ENCODE assay signal across 27 cellular contexts in the genomic region with DNA sequence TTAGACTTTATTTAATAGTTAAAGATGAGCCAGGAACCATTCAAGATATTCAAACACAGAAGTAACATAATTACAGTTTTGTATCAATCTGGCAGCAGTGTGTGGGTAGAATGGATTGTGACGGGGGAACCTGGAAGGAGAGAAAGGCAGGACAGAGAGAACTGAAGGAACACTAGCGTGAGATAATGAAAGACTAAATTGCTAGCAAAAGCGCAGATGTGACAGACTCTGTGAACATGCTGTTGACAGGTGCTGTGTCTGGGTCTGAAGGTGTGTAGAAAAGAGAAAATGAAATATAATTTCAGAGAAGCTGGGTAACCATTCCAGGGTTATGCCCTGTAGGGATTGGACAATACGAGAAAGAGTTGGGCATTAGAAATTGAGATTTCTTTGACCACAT.
"Had no signal": no experiment of that assay in that cellular context is flagged by ENCODE, and none has a peak within 500 bp of the region (broad histone marks: within the 10 kb centered on the region; RNA-seq: fewer than 3 reads in every experiment).

No MANE protein-coding gene starts in this region.

- H3K4me3 ChIP-seq: stomach, suprapubic skin, thoracic aorta, thyroid gland, tibial artery, tibial nerve, transverse colon, upper lobe of left lung, upper lobe of right lung, uterus, vagina had no signal

- H3K36me3 Mint-ChIP-seq: stimulated activated effector memory CD8-positive, alpha-beta T cell treated with anti-CD3 and anti-CD28 coated beads, Interleukin-12 subunit alpha, Interleukin-12 subunit beta, amount 100 ng/mL, for 72 hours; stimulated activated memory B cell treated with anti-CD40 and anti-IgM and Interleukin-4, amounts not matched to agents 10 μg/mL and 1 μg/mL and 100 μg/mL, for 72 hours; stimulated activated naive B cell treated with anti-CD40 and anti-IgM and Interleukin-4, amounts not matched to agents 10 μg/mL and 1 μg/mL and 100 μg/mL, for 72 hours had no signal

- H3K27me3 Mint-ChIP-seq: stimulated activated naive B cell treated with anti-CD40 and anti-IgM and Interleukin-4, amounts not matched to agents 10 μg/mL and 1 μg/mL and 100 μg/mL, for 72 hours; stimulated activated naive CD8-positive, alpha-beta T cell treated with anti-CD3 and anti-CD28 coated beads, Interleukin-15, amount 100 ng/mL, for 72 hours; stimulated activated naive CD8-positive, alpha-beta T cell treated with anti-CD3 and anti-CD28 coated beads, Interleukin-15, Interleukin-2, amounts not matched to agents 100 ng/mL and 50 ng/mL, for 24 hours; type B pancreatic cell had no signal

- H3K4me1 ChIP-seq: stomach, suprapubic skin, thyroid gland, tibial artery, tibial nerve, transverse colon, upper lobe of left lung, upper lobe of right lung, uterus, vagina had no signal

- H3K9me3 ChIP-seq: stomach, suprapubic skin, thoracic aorta, thyroid gland, tibial artery, tibial nerve, transverse colon, upper lobe of left lung, upper lobe of right lung, uterus, vagina had no signal

- H3K27ac ChIP-seq: stomach, suprapubic skin, thoracic aorta, thyroid gland, tibial artery, tibial nerve, transverse colon, upper lobe of left lung, upper lobe of right lung, uterus, vagina had no signal

- ATAC-seq: stimulated activated effector memory CD8-positive, alpha-beta T cell treated with anti-CD3 and anti-CD28 coated beads, Interleukin-12 subunit alpha, Interleukin-12 subunit beta, amount 100 ng/mL, for 72 hours; stimulated activated memory B cell treated with anti-CD40 and anti-IgM and Interleukin-4, amounts not matched to agents 10 μg/mL and 1 μg/mL and 100 μg/mL, for 72 hours; stimulated activated naive B cell treated with anti-CD40 and anti-IgM and Interleukin-4, amounts not matched to agents 10 μg/mL and 1 μg/mL and 100 μg/mL, for 72 hours; stimulated activated naive CD8-positive, alpha-beta T cell treated with anti-CD3 and anti-CD28 coated beads, Interleukin-15, amount 100 ng/mL, for 72 hours; stimulated activated naive CD8-positive, alpha-beta T cell treated with anti-CD3 and anti-CD28 coated beads, Interleukin-15, Interleukin-2, amounts not matched to agents 100 U/mL and 50 U/mL, for 24 hours; upper lobe of right lung had no signal

- H3K4me3 Mint-ChIP-seq: stimulated activated effector memory CD8-positive, alpha-beta T cell treated with anti-CD3 and anti-CD28 coated beads, Interleukin-12 subunit alpha, Interleukin-12 subunit beta, amount 100 ng/mL, for 72 hours; stimulated activated memory B cell treated with anti-CD40 and anti-IgM and Interleukin-4, amounts not matched to agents 10 μg/mL and 1 μg/mL and 100 μg/mL, for 72 hours; stimulated activated naive B cell treated with anti-CD40 and anti-IgM and Interleukin-4, amounts not matched to agents 10 μg/mL and 1 μg/mL and 100 μg/mL, for 72 hours; stimulated activated naive CD8-positive, alpha-beta T cell treated with anti-CD3 and anti-CD28 coated beads, Interleukin-15, amount 100 ng/mL, for 72 hours; stimulated activated naive CD8-positive, alpha-beta T cell treated with anti-CD3 and anti-CD28 coated beads, Interleukin-15, Interleukin-2, amounts not matched to agents 100 ng/mL and 50 ng/mL, for 24 hours; type B pancreatic cell had no signal

- H3K36me3 ChIP-seq: stomach, suprapubic skin, thoracic aorta, thyroid gland, tibial artery, tibial nerve, transverse colon, upper lobe of left lung, upper lobe of right lung, uterus, vagina had no signal

- H3K4me1 Mint-ChIP-seq: stimulated activated effector memory CD8-positive, alpha-beta T cell treated with anti-CD3 and anti-CD28 coated beads, Interleukin-12 subunit alpha, Interleukin-12 subunit beta, amount 100 ng/mL, for 72 hours; stimulated activated memory B cell treated with anti-CD40 and anti-IgM and Interleukin-4, amounts not matched to agents 10 μg/mL and 1 μg/mL and 100 μg/mL, for 72 hours; stimulated activated naive CD8-positive, alpha-beta T cell treated with anti-CD3 and anti-CD28 coated beads, Interleukin-15, amount 100 ng/mL, for 72 hours had no signal

- H3K27ac Mint-ChIP-seq: stimulated activated effector memory CD8-positive, alpha-beta T cell treated with anti-CD3 and anti-CD28 coated beads, Interleukin-12 subunit alpha, Interleukin-12 subunit beta, amount 100 ng/mL, for 72 hours; stimulated activated memory B cell treated with anti-CD40 and anti-IgM and Interleukin-4, amounts not matched to agents 10 μg/mL and 1 μg/mL and 100 μg/mL, for 72 hours; stimulated activated naive B cell treated with anti-CD40 and anti-IgM and Interleukin-4, amounts not matched to agents 10 μg/mL and 1 μg/mL and 100 μg/mL, for 72 hours; stimulated activated naive CD8-positive, alpha-beta T cell treated with anti-CD3 and anti-CD28 coated beads, Interleukin-15, amount 100 ng/mL, for 72 hours; stimulated activated naive CD8-positive, alpha-beta T cell treated with anti-CD3 and anti-CD28 coated beads, Interleukin-15, Interleukin-2, amounts not matched to agents 100 ng/mL and 50 ng/mL, for 24 hours; type B pancreatic cell had no signal

- DNase-seq: stimulated activated CD4-positive, alpha-beta T cell treated with anti-CD3 and anti-CD28 coated beads, Interleukin-2, amount 100 ng/mL, for 48 hours; stimulated activated CD4-positive, alpha-beta T cell treated with anti-CD3 and anti-CD28 coated beads, Interleukin-4, amount 100 ng/mL, for 1 hour; stimulated activated CD4-positive, alpha-beta T cell treated with anti-CD3 and anti-CD28 coated beads, Interleukin-4, amount 100 ng/mL, for 24 hours; stimulated activated CD4-positive, alpha-beta T cell treated with anti-CD3 and anti-CD28 coated beads, Interleukin-4, amount 100 ng/mL, for 4 hours; stimulated activated CD8-positive, alpha-beta memory T cell treated with anti-CD3 and anti-CD28 coated beads, Interleukin-4, amount 100 ng/mL, for 48 hours; stimulated activated naive B cell treated with anti-CD40 and anti-IgM and Interleukin-4, amounts not matched to agents 10 μg/mL and 1 μg/mL and 100 μg/mL, for 72 hours; stimulated activated naive CD4-positive, alpha-beta T cell; stimulated activated naive CD4-positive, alpha-beta T cell treated with Interleukin-2 at 50 U/mL for 16 hours; stimulated activated naive CD8-positive, alpha-beta T cell treated with anti-CD3 and anti-CD28 coated beads, Interleukin-15, amount 100 ng/mL, for 72 hours; stimulated activated naive CD8-positive, alpha-beta T cell treated with anti-CD3 and anti-CD28 coated beads, Interleukin-15, Interleukin-2, amounts not matched to agents 100 U/mL and 50 U/mL, for 24 hours; stomach; substantia nigra; thyroid gland; tibial artery; transverse colon; trophoblast cell; upper lobe of left lung; upper lobe of right lung; uterus had no signal

- H3K9me3 Mint-ChIP-seq: stimulated activated memory B cell treated with anti-CD40 and anti-IgM and Interleukin-4, amounts not matched to agents 10 μg/mL and 1 μg/mL and 100 μg/mL, for 72 hours; stimulated activated naive B cell treated with anti-CD40 and anti-IgM and Interleukin-4, amounts not matched to agents 10 μg/mL and 1 μg/mL and 100 μg/mL, for 72 hours; stimulated activated naive CD8-positive, alpha-beta T cell treated with anti-CD3 and anti-CD28 coated beads, Interleukin-15, Interleukin-2, amounts not matched to agents 100 ng/mL and 50 ng/mL, for 24 hours; type B pancreatic cell had no signal

- H3K27me3 ChIP-seq: stomach, suprapubic skin, thyroid gland, tibial artery, tibial nerve, transverse colon, upper lobe of left lung, upper lobe of right lung, uterus, vagina had no signal
